1 cellular context compared by ENCODE assay signal in the genomic region with DNA sequence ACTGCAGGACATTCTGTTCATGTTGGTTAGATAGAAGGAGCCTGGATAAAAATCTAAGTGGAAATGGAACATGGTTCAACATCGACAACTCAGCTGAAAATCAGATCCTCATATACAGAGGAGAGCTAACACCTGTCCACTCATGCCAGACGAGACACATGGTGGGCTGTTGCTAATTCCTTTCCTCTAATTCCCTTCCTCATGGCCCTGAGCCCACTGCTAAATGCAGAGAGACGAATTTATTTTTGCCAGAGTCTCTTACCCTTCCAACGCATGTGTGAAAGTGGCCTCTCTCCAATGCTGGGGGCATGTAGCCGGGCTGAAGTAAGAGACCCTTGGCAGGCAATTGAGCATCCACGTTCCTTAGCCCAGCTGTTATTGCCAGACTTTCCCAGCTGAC.
TF ChIP-seq lines count a peak whose summit lies in the region.

No MANE protein-coding gene starts in this region.

TF ChIP-seq in IMR-90, 13 proteins besides CTCF, POLR2A, EP300 and RAD21 (continued from another document):
- TF ChIP-seq, protein P1, sequence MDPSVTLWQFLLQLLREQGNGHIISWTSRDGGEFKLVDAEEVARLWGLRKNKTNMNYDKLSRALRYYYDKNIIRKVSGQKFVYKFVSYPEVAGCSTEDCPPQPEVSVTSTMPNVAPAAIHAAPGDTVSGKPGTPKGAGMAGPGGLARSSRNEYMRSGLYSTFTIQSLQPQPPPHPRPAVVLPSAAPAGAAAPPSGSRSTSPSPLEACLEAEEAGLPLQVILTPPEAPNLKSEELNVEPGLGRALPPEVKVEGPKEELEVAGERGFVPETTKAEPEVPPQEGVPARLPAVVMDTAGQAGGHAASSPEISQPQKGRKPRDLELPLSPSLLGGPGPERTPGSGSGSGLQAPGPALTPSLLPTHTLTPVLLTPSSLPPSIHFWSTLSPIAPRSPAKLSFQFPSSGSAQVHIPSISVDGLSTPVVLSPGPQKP (IDR thresholded peaks at IDR 0.05; ENCODE audit: borderline replicate concordance, low read depth, low read length): no peak
- TF ChIP-seq FOS (IDR thresholded peaks at IDR 0.05; ENCODE audit: low read depth, low read length): no peak
- TF ChIP-seq RFX5 (IDR thresholded peaks at IDR 0.05; ENCODE audit: low read depth, low read length): no peak
- TF ChIP-seq CEBPB (IDR thresholded peaks at IDR 0.05; ENCODE audit: low read depth, low read length): no peak
- TF ChIP-seq MAZ (IDR thresholded peaks at IDR 0.05; ENCODE audit: borderline replicate concordance, low read depth, low read length): no peak
- no peak for TF ChIP-seq MXI1 (IDR thresholded peaks at IDR 0.05; ENCODE audit: borderline replicate concordance, low read depth, low read length)
- no peak for TF ChIP-seq SMC3 (IDR thresholded peaks at IDR 0.05; ENCODE audit: low read depth, low read length)
- TF ChIP-seq MAFK (IDR thresholded peaks at IDR 0.05; ENCODE audit: low read depth, low read length): no peak
- no peak for TF ChIP-seq CHD1 (IDR thresholded peaks at IDR 0.05; ENCODE audit: low read depth, low read length)
- no peak for TF ChIP-seq RCOR1 (IDR thresholded peaks at IDR 0.05; ENCODE audit: insufficient replicate concordance, low read length)
- TF ChIP-seq NFE2L2 (IDR thresholded peaks at IDR 0.05; ENCODE audit: low read depth, low read length): no peak
